25 cellular contexts compared by ENCODE assay signal in genomic region chr13:93305886-93306285, GRCh38.
DNase-seq lines count a peak whose midpoint lies in the region; ATAC-seq and TF ChIP-seq lines count a peak whose summit lies in the region.
"Had no signal": no experiment of that assay in that cellular context is flagged by ENCODE, and none has a peak within 500 bp of the region (broad histone marks: within the 10 kb centered on the region; RNA-seq: fewer than 3 reads in every experiment).

No MANE protein-coding gene starts in this region.

- peaks cover 9% of the 10 kb centered on the region for H3K4me1 ChIP-seq in RWPE2 (ENCODE audit: insufficient read depth, poor library complexity, severe bottlenecking)
- H3K4me1 ChIP-seq in endocrine pancreas (ENCODE audit: control insufficient read depth, insufficient read depth, low read length) = no peaks in the 10 kb centered on the region
- H3K4me1 ChIP-seq in osteoblast (ENCODE audit: insufficient read depth, low read length) = peaks cover 31% of the 10 kb centered on the region
- no peaks in the 10 kb centered on the region for H3K4me1 ChIP-seq in effector memory CD4-positive, alpha-beta T cell (ENCODE audit: control insufficient read depth, insufficient read depth, low read length, poor library complexity, severe bottlenecking)
- H3K4me1 ChIP-seq: SJCRH30, suprapubic skin, upper lobe of right lung had no signal

- H3K4me3 ChIP-seq in RWPE2 (ENCODE audit: severe bottlenecking) (no peak overlapping the region), endocrine pancreas (ENCODE audit: control insufficient read depth, insufficient read depth, low read length) (peak overlapping the region; percentile 27), osteoblast (ENCODE audit: insufficient read depth, low read length) (no peak overlapping the region)
- no peak overlapping the region for H3K4me3 ChIP-seq in effector memory CD4-positive, alpha-beta T cell (ENCODE audit: insufficient read depth, low read depth, low read length, poor library complexity, severe bottlenecking)
- H3K4me3 ChIP-seq: SJCRH30, suprapubic skin, upper lobe of right lung had no signal

- no peaks in the 10 kb centered on the region for H3K79me2 ChIP-seq in osteoblast (ENCODE audit: insufficient read depth, low read length)

- DNase-seq in EL (peak; percentile 57), RWPE2 (ENCODE audit: low spot score) (no peak), osteoblast (ENCODE audit: insufficient read length, low spot score, missing footprints) (no peak), NCI-H2081 (lab: John Stamatoyannopoulos, UW) (no peak), NCI-H510A (lab: John Stamatoyannopoulos, UW) (no peak)
- DNase-seq in effector memory CD4-positive, alpha-beta T cell = no peak
- DNase-seq: activated CD4-positive, alpha-beta T cell treated with anti-CD3 and anti-CD28 coated beads, Interleukin-2, amount 50 U/mL, for 48 hours; activated CD8-positive, alpha-beta memory T cell treated with anti-CD3 and anti-CD28 coated beads, Interleukin-2, amount 50 U/mL, for 4 hours; caudate nucleus; DND-41; glutamatergic neuron; kidney glomerular epithelial cell; NCI-H1105; NCI-H187 treated with DMSO at 0.1 percent for 48 hours; NCI-H526 treated with DMSO at 0.1 percent for 48 hours; posterior cingulate gyrus; SJCRH30; stimulated activated naive CD4-positive, alpha-beta T cell; upper lobe of right lung had no signal

- ATAC-seq in RWPE2 (ENCODE audit: low read depth) (peak; percentile 60; the same call in 1 of the 3 replicates), GM18867 (IDR thresholded peaks at IDR 0.05; ENCODE audit: unreplicated experiment) (no peak)
- ATAC-seq: activated CD4-positive, CD25-positive, alpha-beta regulatory T cell treated with anti-CD3 and anti-CD28 coated beads, Interleukin-2, amount 50 U/mL, for 24 hours; activated T-helper 17 cell treated with anti-CD3 and anti-CD28 coated beads, Interleukin-2, amount 50 U/mL, for 72 hours; sciatic nerve; upper lobe of right lung had no signal

- H3K27ac ChIP-seq in RWPE2 (ENCODE audit: poor library complexity, severe bottlenecking) (no peak overlapping the region), osteoblast (ENCODE audit: low read depth, low read length) (peak overlapping the region; percentile 50)
- H3K27ac ChIP-seq in effector memory CD4-positive, alpha-beta T cell (ENCODE audit: insufficient read depth, low read length, poor library complexity, severe bottlenecking) = no peak overlapping the region
- H3K27ac ChIP-seq: SJCRH30, suprapubic skin, upper lobe of right lung had no signal

- H3K9ac ChIP-seq in endocrine pancreas (ENCODE audit: control insufficient read depth, insufficient read depth, low read length) = no peak overlapping the region

- no peaks in the 10 kb centered on the region for H3K36me3 ChIP-seq in RWPE2 (ENCODE audit: low read depth)
- H3K36me3 ChIP-seq in endocrine pancreas (ENCODE audit: control insufficient read depth, insufficient read depth, low read length) = no peaks in the 10 kb centered on the region
- no peaks in the 10 kb centered on the region for H3K36me3 ChIP-seq in osteoblast (ENCODE audit: insufficient read depth, low read length)
- H3K36me3 ChIP-seq in effector memory CD4-positive, alpha-beta T cell (ENCODE audit: control insufficient read depth, insufficient read depth, low read length) = no peaks in the 10 kb centered on the region
- H3K36me3 ChIP-seq: SJCRH30, suprapubic skin, upper lobe of right lung had no signal

- peak overlapping the region; percentile 40 for H3K4me2 ChIP-seq in osteoblast (ENCODE audit: insufficient read depth, low read length)

- no peaks in the 10 kb centered on the region for H4K20me1 ChIP-seq in osteoblast (ENCODE audit: insufficient read depth, low read length)

- TF ChIP-seq CTCF in RWPE2 (IDR thresholded peaks at IDR 0.05; ENCODE audit: poor library complexity, severe bottlenecking) (no peak), osteoblast (IDR thresholded peaks at IDR 0.05; ENCODE audit: extremely low read depth, low read depth, low read length) (no peak)

- no peaks in the 10 kb centered on the region for H3K27me3 ChIP-seq in RWPE2 (ENCODE audit: insufficient read depth, poor library complexity, severe bottlenecking)
- no peaks in the 10 kb centered on the region for H3K27me3 ChIP-seq in endocrine pancreas (ENCODE audit: control insufficient read depth, insufficient read depth, low read length)
- H3K27me3 ChIP-seq in osteoblast (ENCODE audit: insufficient read depth, low read length) = no peaks in the 10 kb centered on the region
- no peaks in the 10 kb centered on the region for H3K27me3 ChIP-seq in effector memory CD4-positive, alpha-beta T cell (replicated peaks; ENCODE audit: control insufficient read depth, insufficient read depth, low read length, poor library complexity, severe bottlenecking)
- H3K27me3 ChIP-seq: SJCRH30, suprapubic skin, upper lobe of right lung had no signal

- H2AFZ ChIP-seq in osteoblast (ENCODE audit: low read length) = no peak overlapping the region

- H3K9me3 ChIP-seq in RWPE2 (ENCODE audit: severe bottlenecking) = peaks cover 4% of the 10 kb centered on the region
- H3K9me3 ChIP-seq in endocrine pancreas (ENCODE audit: control insufficient read depth, low read length) = no peaks in the 10 kb centered on the region
- no peaks in the 10 kb centered on the region for H3K9me3 ChIP-seq in osteoblast (ENCODE audit: low read depth, low read length)
- H3K9me3 ChIP-seq in effector memory CD4-positive, alpha-beta T cell (ENCODE audit: control insufficient read depth, low read length) = no peaks in the 10 kb centered on the region
- H3K9me3 ChIP-seq: SJCRH30, suprapubic skin, upper lobe of right lung had no signal
